13 cellular contexts compared by ENCODE assay signal in genomic region chr2:10792001-10792400, GRCh38. TPM values are rescaled to one million over a fixed set of nuclear protein-coding genes. Genes with fewer than 3 reads are reported as not detected.
DNase-seq lines count a peak whose midpoint lies in the region; ATAC-seq, FAIRE-seq and TF ChIP-seq lines count a peak whose summit lies in the region.
"Had no signal": no experiment of that assay in that cellular context is flagged by ENCODE, and none has a peak within 500 bp of the region (broad histone marks: within the 10 kb centered on the region; RNA-seq: fewer than 3 reads in every experiment).

No MANE protein-coding gene starts in this region.

- DNase-seq in CD4-positive, alpha-beta memory T cell, result peak in 1 of 5 donors; percentile 68
- DNase-seq in activated CD4-positive, alpha-beta memory T cell treated with anti-CD3 and anti-CD28 coated beads for 36 hours, result no peak
- DNase-seq in small intestine, result no peak
- no peak for DNase-seq in testis
- DNase-seq in frontal cortex (ENCODE audit: low spot score in 2 of 2), result no peak
- DNase-seq in NCI-H1436 treated with DMSO at 0.1 percent for 48 hours (lab: John Stamatoyannopoulos, UW), result no peak
- DNase-seq: amniotic stem cell, dermis blood vessel endothelial cell, right cardiac atrium had no signal

- peaks cover 0 to 35% (median 27%) of the 10 kb centered on the region in 4 donors for H3K4me1 Mint-ChIP-seq in CD4-positive, alpha-beta memory T cell
- peaks cover 54% of the 10 kb centered on the region for H3K4me1 Mint-ChIP-seq in activated CD4-positive, alpha-beta memory T cell treated with anti-CD3 and anti-CD28 coated beads for 36 hours (ENCODE audit: low read depth)

- no peak for TF ChIP-seq CTCF in testis (IDR thresholded peaks at IDR 0.05)

- peak overlapping the region in 1 of 8 donors; percentile 93 for H3K4me3 Mint-ChIP-seq in CD4-positive, alpha-beta memory T cell
- no peak overlapping the region for H3K4me3 Mint-ChIP-seq in activated CD4-positive, alpha-beta memory T cell treated with anti-CD3 and anti-CD28 coated beads for 36 hours

- no peaks in the 10 kb centered on the region for H3K27me3 ChIP-seq in CD4-positive, alpha-beta memory T cell (ENCODE audit: insufficient read depth, low read length)
- H3K27me3 ChIP-seq in small intestine (ENCODE audit: control insufficient read depth in 2 of 2, insufficient read depth in 2 of 2, low read length in 2 of 2), result no peaks in the 10 kb centered on the region
- H3K27me3 ChIP-seq in testis, result no peaks in the 10 kb centered on the region
- H3K27me3 ChIP-seq: BLaER1 treated with 17β-estradiol and CSF1 and Interleukin-3, amounts not matched to agents 10 nM and 100 nM had no signal

- peaks cover 30% of the 10 kb centered on the region for H3K4me1 ChIP-seq in CD4-positive, alpha-beta memory T cell (ENCODE audit: insufficient read depth, low read length)
- H3K4me1 ChIP-seq in small intestine (ENCODE audit: control insufficient read depth in 2 of 2, insufficient read depth in 1 of 2, low read depth in 1 of 2, low read length in 1 of 2) (peaks cover 0 to 2% of the 10 kb centered on the region in 2 donors), testis (no peaks in the 10 kb centered on the region)

- WGBS in small intestine, 3 donors, result 57 to 77% (median 58%) methylated on average over 2 of the region's 2 CpGs
- 64 to 68% methylated on average over 2 of the region's 2 CpGs for WGBS in testis, 2 donors

- H3K36me3 ChIP-seq in CD4-positive, alpha-beta memory T cell (ENCODE audit: insufficient read depth, low read length), result peaks cover 55% of the 10 kb centered on the region
- H3K36me3 ChIP-seq in small intestine (ENCODE audit: control insufficient read depth in 2 of 2, insufficient read depth in 2 of 2, low read length in 2 of 2), result peaks cover 6 to 17% of the 10 kb centered on the region in 2 donors
- no peaks in the 10 kb centered on the region for H3K36me3 ChIP-seq in testis (ENCODE audit: low read depth, missing control alignments)

- FAIRE-seq in small intestine (lab: Jason Lieb, UNC), result no peak
- FAIRE-seq in frontal cortex (lab: Jason Lieb, UNC), result no peak

- no peak for TF ChIP-seq POLR2A in testis (IDR thresholded peaks at IDR 0.05)

- no peaks in the 10 kb centered on the region for H3K9me3 Mint-ChIP-seq in CD4-positive, alpha-beta memory T cell
- H3K9me3 Mint-ChIP-seq in activated CD4-positive, alpha-beta memory T cell treated with anti-CD3 and anti-CD28 coated beads for 36 hours, result no peaks in the 10 kb centered on the region

- H3K4me3 ChIP-seq in CD4-positive, alpha-beta memory T cell (ENCODE audit: low read length in 2 of 2), result no peak overlapping the region
- H3K4me3 ChIP-seq in small intestine (ENCODE audit: low read depth in 1 of 2, low read length in 2 of 2) (no peak overlapping the region), testis (no peak overlapping the region)
- H3K4me3 ChIP-seq: BLaER1 treated with 17β-estradiol and CSF1 and Interleukin-3, amounts not matched to agents 10 nM and 100 nM had no signal

- intact Hi-C loops in CD4-positive, alpha-beta memory T cell (cut with micrococcal nuclease), result loop anchor here (2.0 kb wide), 1 partner anchor 19 kb away; no protein-coding TSS in a partner anchor
- intact Hi-C loops in activated CD4-positive, alpha-beta memory T cell treated with anti-CD3 and anti-CD28 coated beads for 36 hours (cut with micrococcal nuclease), result loop anchor here (5.0 kb wide), 3 partner anchors 105 to 670 kb away; partner anchors contain the start of genes NOL10, ODC1 and RRM2
- intact Hi-C loops in testis (cut with DNase I; ENCODE audit: low total_unique reads), result no loop called here

- H3K36me3 Mint-ChIP-seq in CD4-positive, alpha-beta memory T cell, result peaks cover 68 to 80% of the 10 kb centered on the region in 2 donors
- peaks cover 74% of the 10 kb centered on the region for H3K36me3 Mint-ChIP-seq in activated CD4-positive, alpha-beta memory T cell treated with anti-CD3 and anti-CD28 coated beads for 36 hours

- ATAC-seq in GM18867 (IDR thresholded peaks at IDR 0.05; ENCODE audit: unreplicated experiment) (peak; percentile 64), HG02763 (IDR thresholded peaks at IDR 0.05; ENCODE audit: unreplicated experiment) (peak; percentile 55)
- ATAC-seq: HCT116, right cardiac atrium had no signal

- H3K9me3 ChIP-seq in CD4-positive, alpha-beta memory T cell (ENCODE audit: control insufficient read depth in 1 of 2, low read length in 2 of 2), result no peaks in the 10 kb centered on the region
- no peaks in the 10 kb centered on the region for H3K9me3 ChIP-seq in small intestine (ENCODE audit: control insufficient read depth, low read depth)
- no peaks in the 10 kb centered on the region for H3K9me3 ChIP-seq in testis
- H3K9me3 ChIP-seq: BLaER1 treated with 17β-estradiol and CSF1 and Interleukin-3, amounts not matched to agents 10 nM and 100 nM had no signal

- CTCF ChIA-PET in CD4-positive, alpha-beta memory T cell (lab: Charles Lee; ENCODE audit: partially characterized antibody), result interaction anchor here (1.1 to 1.7 kb wide), 5 partner anchors 9 to 43 kb away, joined by 3 to 6 read pairs (median 4); partner anchors contain the start of gene PDIA6
- CTCF ChIA-PET in activated CD4-positive, alpha-beta memory T cell treated with anti-CD3 and anti-CD28 coated beads for 36 hours (lab: Charles Lee), result interaction anchor here (0.9 to 4.1 kb wide), 5 partner anchors 9 to 340 kb away, joined by 3 to 15 read pairs (median 3); partner anchors contain the start of gene PDIA6

- POLR2A ChIA-PET in CD4-positive, alpha-beta memory T cell (lab: Charles Lee; ENCODE audit: partially characterized antibody), result interaction anchor here (2.1 kb wide), 1 partner anchor 20 kb away, joined by 13 read pairs; the partner anchor contains the start of gene PDIA6
- POLR2A ChIA-PET in activated CD4-positive, alpha-beta memory T cell treated with anti-CD3 and anti-CD28 coated beads for 36 hours (lab: Charles Lee), result interaction anchor here (2.1 to 3.7 kb wide), 2 partner anchors 20 to 103 kb away, joined by 5 to 19 read pairs; partner anchors contain the start of genes NOL10 and PDIA6

- H3K27ac ChIP-seq in CD4-positive, alpha-beta memory T cell (ENCODE audit: low read depth, low read length), result peak overlapping the region; percentile 69
- H3K27ac ChIP-seq in small intestine (ENCODE audit: low read depth in 1 of 2, low read length in 1 of 2) (no peak overlapping the region), testis (no peak overlapping the region)

- peak overlapping the region in 6 of 7 donors; percentile 30 to 97 (median 94) for H3K27ac Mint-ChIP-seq in CD4-positive, alpha-beta memory T cell
- H3K27ac Mint-ChIP-seq in activated CD4-positive, alpha-beta memory T cell treated with anti-CD3 and anti-CD28 coated beads for 36 hours, result peak overlapping the region; percentile 84

- no peaks in the 10 kb centered on the region for H3K27me3 Mint-ChIP-seq in CD4-positive, alpha-beta memory T cell
- no peaks in the 10 kb centered on the region for H3K27me3 Mint-ChIP-seq in activated CD4-positive, alpha-beta memory T cell treated with anti-CD3 and anti-CD28 coated beads for 36 hours

RNA-seq across cellular contexts. Expression of gene PDIA6, which starts 20.6 kb away (rescaled TPM):
- total RNA-seq in CD4-positive, alpha-beta memory T cell, result 10 to 100 TPM; 75.9 to 84.7 TPM
- 100 to 1,000 TPM; 140 to 273 TPM for polyA plus RNA-seq in CD4-positive, alpha-beta memory T cell
- 100 to 1,000 TPM; 176 to 181 TPM for total RNA-seq in activated CD4-positive, alpha-beta memory T cell treated with anti-CD3 and anti-CD28 coated beads for 36 hours
- polyA plus RNA-seq in small intestine (100 to 1,000 TPM in 1 of 3 donors, 10 to 100 TPM in 2; 24.4 to 311 (median 45.9) TPM), testis (ENCODE audit: insufficient read depth, low read depth, low replicate concordance) (123 TPM)
- total RNA-seq in testis (10 to 100 TPM; 74.3 to 78.4 TPM), frontal cortex (124 TPM)
